8 cellular contexts compared by ENCODE assay signal in the genomic region with DNA sequence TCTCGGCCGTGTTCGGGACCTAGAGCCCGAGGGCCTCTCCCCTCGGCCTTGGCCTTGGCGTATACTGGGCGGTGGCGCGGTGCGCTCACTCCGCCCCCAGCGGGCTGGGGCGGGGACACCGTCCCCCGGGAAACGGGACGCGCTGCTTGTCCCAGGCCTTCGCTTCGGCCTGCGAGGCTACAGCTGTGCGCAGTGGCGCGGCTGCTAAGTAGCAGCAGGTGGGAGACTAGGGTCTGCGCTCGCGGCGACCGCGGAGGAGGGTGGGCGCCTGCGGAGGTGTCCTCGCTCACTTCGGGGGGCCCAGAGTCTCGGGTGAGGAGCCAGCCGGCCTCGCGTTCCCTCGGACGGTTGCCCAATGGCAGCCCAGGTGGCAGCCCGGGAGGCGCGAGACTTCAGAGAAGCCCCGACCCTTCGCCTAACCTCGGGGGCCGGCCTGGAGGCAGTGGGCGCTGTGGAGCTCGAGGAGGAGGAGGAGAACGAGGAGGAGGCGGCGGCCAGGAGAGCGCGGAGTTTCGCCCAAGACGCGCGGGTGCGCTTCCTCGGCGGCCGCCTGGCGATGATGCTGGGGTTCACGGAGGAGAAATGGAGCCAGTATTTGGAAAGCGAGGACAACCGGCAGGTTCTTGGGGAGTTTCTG. TPM values are rescaled to one million over a fixed set of nuclear protein-coding genes. Genes with fewer than 3 reads are reported as not detected.
DNase-seq lines count a peak whose midpoint lies in the region; ATAC-seq, FAIRE-seq and TF ChIP-seq lines count a peak whose summit lies in the region.

A gene with protein sequence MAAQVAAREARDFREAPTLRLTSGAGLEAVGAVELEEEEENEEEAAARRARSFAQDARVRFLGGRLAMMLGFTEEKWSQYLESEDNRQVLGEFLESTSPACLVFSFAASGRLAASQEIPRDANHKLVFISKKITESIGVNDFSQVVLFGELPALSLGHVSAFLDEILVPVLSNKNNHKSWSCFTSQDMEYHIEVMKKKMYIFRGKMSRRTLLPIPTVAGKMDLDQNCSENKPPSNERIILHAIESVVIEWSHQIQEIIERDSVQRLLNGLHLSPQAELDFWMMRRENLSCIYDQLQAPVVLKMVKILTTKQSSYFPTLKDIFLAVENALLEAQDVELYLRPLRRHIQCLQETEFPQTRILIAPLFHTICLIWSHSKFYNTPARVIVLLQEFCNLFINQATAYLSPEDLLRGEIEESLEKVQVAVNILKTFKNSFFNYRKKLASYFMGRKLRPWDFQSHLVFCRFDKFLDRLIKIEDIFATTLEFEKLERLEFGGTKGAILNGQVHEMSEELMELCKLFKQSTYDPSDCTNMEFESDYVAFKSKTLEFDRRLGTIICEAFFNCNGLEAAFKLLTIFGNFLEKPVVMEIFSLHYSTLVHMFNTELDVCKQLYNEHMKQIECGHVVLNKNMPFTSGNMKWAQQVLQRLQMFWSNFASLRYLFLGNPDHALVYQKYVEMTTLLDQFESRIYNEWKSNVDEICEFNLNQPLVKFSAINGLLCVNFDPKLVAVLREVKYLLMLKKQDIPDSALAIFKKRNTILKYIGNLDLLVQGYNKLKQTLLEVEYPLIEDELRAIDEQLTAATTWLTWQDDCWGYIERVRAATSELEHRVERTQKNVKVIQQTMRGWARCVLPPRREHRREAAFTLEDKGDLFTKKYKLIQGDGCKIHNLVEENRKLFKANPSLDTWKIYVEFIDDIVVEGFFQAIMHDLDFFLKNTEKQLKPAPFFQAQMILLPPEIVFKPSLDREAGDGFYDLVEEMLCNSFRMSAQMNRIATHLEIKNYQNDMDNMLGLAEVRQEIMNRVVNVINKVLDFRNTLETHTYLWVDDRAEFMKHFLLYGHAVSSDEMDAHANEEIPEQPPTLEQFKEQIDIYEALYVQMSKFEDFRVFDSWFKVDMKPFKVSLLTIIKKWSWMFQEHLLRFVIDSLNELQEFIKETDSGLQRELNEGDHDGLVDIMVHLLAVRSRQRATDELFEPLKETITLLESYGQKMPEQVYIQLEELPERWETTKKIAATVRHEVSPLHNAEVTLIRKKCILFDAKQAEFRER (N-terminal part only) (plus strand): TSS at position 149 of the 637 bp plus-strand sequence. CDS start 207 bp downstream, at position 356.

- DNase-seq in CD14-positive monocyte (ENCODE audit: low spot score) (no peak), NCI-H526 treated with DMSO at 0.1 percent for 48 hours (lab: John Stamatoyannopoulos, UW) (peak; percentile 34), bronchial epithelial cell (ENCODE audit: low read depth) (peak; percentile 37), left lobe of liver (ENCODE audit: low spot score) (peak; percentile 81), SW480 (ENCODE audit: low spot score) (no peak)

- H3K4me1 Mint-ChIP-seq in CD14-positive monocyte = peaks cover 24% of the 10 kb centered on the region
- peaks cover 9% of the 10 kb centered on the region for H3K4me1 Mint-ChIP-seq in stimulated activated naive CD8-positive, alpha-beta T cell treated with anti-CD3 and anti-CD28 coated beads, Interleukin-15, Interleukin-2, amounts not matched to agents 100 ng/mL and 50 ng/mL, for 24 hours (ENCODE audit: low read depth)

- H3K36me3 ChIP-seq in bronchial epithelial cell (ENCODE audit: control insufficient read depth, insufficient read depth, low read length) = no peaks in the 10 kb centered on the region

- FAIRE-seq in bronchial epithelial cell (lab: Jason Lieb, UNC) = no peak

- peaks cover 43 to 56% (median 47%) of the 10 kb centered on the region in 3 donors for H3K27me3 Mint-ChIP-seq in CD14-positive monocyte (ENCODE audit: low read depth in 3 of 3)
- peaks cover 72% of the 10 kb centered on the region for H3K27me3 Mint-ChIP-seq in stimulated activated naive CD8-positive, alpha-beta T cell treated with anti-CD3 and anti-CD28 coated beads, Interleukin-15, Interleukin-2, amounts not matched to agents 100 ng/mL and 50 ng/mL, for 24 hours

- no peaks in the 10 kb centered on the region for H3K36me3 Mint-ChIP-seq in CD14-positive monocyte
- H3K36me3 Mint-ChIP-seq in stimulated activated naive CD8-positive, alpha-beta T cell treated with anti-CD3 and anti-CD28 coated beads, Interleukin-15, Interleukin-2, amounts not matched to agents 100 ng/mL and 50 ng/mL, for 24 hours (ENCODE audit: low read depth) = no peaks in the 10 kb centered on the region

- H3K4me3 ChIP-seq in bronchial epithelial cell (ENCODE audit: low read depth, low read length) = peak within 1 kb of the TSS; percentile 56

- ATAC-seq in GM19372 (IDR thresholded peaks at IDR 0.05; ENCODE audit: low read depth, unreplicated experiment) (peak; percentile 88), left lobe of liver (peak; percentile 99), HG02571 (IDR thresholded peaks at IDR 0.05; ENCODE audit: unreplicated experiment) (no peak)

- TF ChIP-seq CTCF in CD14-positive monocyte (IDR thresholded peaks at IDR 0.05) (no peak), bronchial epithelial cell (IDR thresholded peaks at IDR 0.05; ENCODE audit: insufficient read depth, low read length, severe bottlenecking) (no peak)

- H3K9me3 Mint-ChIP-seq in CD14-positive monocyte = peaks cover 0 to 3% (median 0%) of the 10 kb centered on the region in 7 donors
- no peaks in the 10 kb centered on the region for H3K9me3 Mint-ChIP-seq in stimulated activated naive CD8-positive, alpha-beta T cell treated with anti-CD3 and anti-CD28 coated beads, Interleukin-15, Interleukin-2, amounts not matched to agents 100 ng/mL and 50 ng/mL, for 24 hours

- no peak within 1 kb of the TSS for H3K27ac Mint-ChIP-seq in CD14-positive monocyte
- no peak within 1 kb of the TSS for H3K27ac Mint-ChIP-seq in stimulated activated naive CD8-positive, alpha-beta T cell treated with anti-CD3 and anti-CD28 coated beads, Interleukin-15, Interleukin-2, amounts not matched to agents 100 ng/mL and 50 ng/mL, for 24 hours

- peak within 1 kb of the TSS; percentile 71 to 91 for H3K4me3 Mint-ChIP-seq in CD14-positive monocyte
- H3K4me3 Mint-ChIP-seq in stimulated activated naive CD8-positive, alpha-beta T cell treated with anti-CD3 and anti-CD28 coated beads, Interleukin-15, Interleukin-2, amounts not matched to agents 100 ng/mL and 50 ng/mL, for 24 hours = peak within 1 kb of the TSS; percentile 75

- intact Hi-C loops in CD14-positive monocyte (cut with micrococcal nuclease) = no loop called here

- no peaks in the 10 kb centered on the region for H3K27me3 ChIP-seq in bronchial epithelial cell (ENCODE audit: control insufficient read depth, insufficient read depth, low read length)

RNA-seq across cellular contexts. Expression of the gene that starts here (rescaled TPM):
- polyA plus RNA-seq in CD14-positive monocyte = not detected
- total RNA-seq in bronchial epithelial cell (2.6 and 4.1 TPM in 2 replicates), left lobe of liver (1.7 TPM)

Comparison
In these comparisons a context has a peak if more than half of its experiments do, and no peak if none do; other contexts are left out.
1. DNase-seq: peak in NCI-H526 treated with DMSO at 0.1 percent for 48 hours (single experiment), bronchial epithelial cell (single experiment) and left lobe of liver (single experiment); none in CD14-positive monocyte (single experiment) and SW480 (single experiment).